Comparison of ENCODE assay signal across 11 cellular contexts in genomic region chr6:89348372-89348771, GRCh38. TPM values are rescaled to one million over a fixed set of nuclear protein-coding genes. Genes with fewer than 3 reads are reported as not detected.
DNase-seq lines count a peak whose midpoint lies in the region; ATAC-seq, FAIRE-seq and TF ChIP-seq lines count a peak whose summit lies in the region.
"Had no signal": no experiment of that assay in that cellular context is flagged by ENCODE, and none has a peak within 500 bp of the region (broad histone marks: within the 10 kb centered on the region; RNA-seq: fewer than 3 reads in every experiment).

No MANE protein-coding gene starts in this region.

- CTCF ChIA-PET in PC-9 (lab: Charles Lee): no interaction called here

- peaks cover 33% of the 10 kb centered on the region for H3K4me1 ChIP-seq in PC-9 (replicated peaks; ENCODE audit: insufficient read depth)
- peaks cover 30% of the 10 kb centered on the region for H3K4me1 ChIP-seq in hepatocyte (ENCODE audit: insufficient read depth)
- H3K4me1 ChIP-seq in smooth muscle cell (ENCODE audit: low read depth): peaks cover 33% of the 10 kb centered on the region

- H3K36me3 Mint-ChIP-seq in nephron progenitor cell (ENCODE audit: low read depth): peaks cover 21% of the 10 kb centered on the region

- no peak for TF ChIP-seq POLR2A in GM12891 (IDR thresholded peaks at IDR 0.05; ENCODE audit: low read depth, low read length)

- H3K27ac Mint-ChIP-seq in nephron progenitor cell: no peak overlapping the region

- BruUV-seq in PC-9 (replicated peaks; lab: Mats Ljungman, UMichigan): no TSS peak

- no peak for DNase-seq in GM12891 (ENCODE audit: insufficient read length, low spot score)
- peak in 1 of 2 experiments; percentile 46 for DNase-seq in PC-9
- DNase-seq in hepatocyte (ENCODE audit: low spot score): no peak
- DNase-seq in smooth muscle cell (lab: John Stamatoyannopoulos, UW; ENCODE audit: unreplicated experiment): no peak
- DNase-seq in nephron progenitor cell: no peak
- DNase-seq: dorsolateral prefrontal cortex, NCI-H146, testis had no signal

- H3F3A ChIP-seq in PC-9 (ENCODE audit: insufficient read depth, low read depth): peaks cover 3% of the 10 kb centered on the region; the same call in 1 of the 2 replicates
- no peaks in the 10 kb centered on the region for H3F3A ChIP-seq in smooth muscle cell (ENCODE audit: low read depth)

- H3K27me3 Mint-ChIP-seq in nephron progenitor cell (ENCODE audit: low read depth, poor library complexity): no peaks in the 10 kb centered on the region

- peaks cover 46% of the 10 kb centered on the region for H3K4me1 Mint-ChIP-seq in nephron progenitor cell

- no peaks in the 10 kb centered on the region for H3K9me3 Mint-ChIP-seq in nephron progenitor cell

- H3K9me3 ChIP-seq in PC-9 (ENCODE audit: insufficient read depth, low read depth) (no peaks in the 10 kb centered on the region), hepatocyte (ENCODE audit: low read depth) (no peaks in the 10 kb centered on the region), smooth muscle cell (replicated peaks; ENCODE audit: low read depth) (no peaks in the 10 kb centered on the region)
- H3K9me3 ChIP-seq: HAP-1, testis had no signal

- H3K36me3 ChIP-seq in PC-9 (ENCODE audit: low read depth): no peaks in the 10 kb centered on the region
- H3K36me3 ChIP-seq in hepatocyte (replicated peaks; ENCODE audit: insufficient read depth, low read depth): no peaks in the 10 kb centered on the region
- no peaks in the 10 kb centered on the region for H3K36me3 ChIP-seq in smooth muscle cell (ENCODE audit: low read depth)
- H3K36me3 ChIP-seq: HAP-1 had no signal

- no peak overlapping the region for H3K4me3 Mint-ChIP-seq in nephron progenitor cell

- intact Hi-C loops in PC-9 (cut with micrococcal nuclease; ENCODE audit: unreplicated experiment): no loop called here

- H3K9ac ChIP-seq in smooth muscle cell (ENCODE audit: low read depth): peak overlapping the region; percentile 22

- no peaks in the 10 kb centered on the region for H4K20me1 ChIP-seq in PC-9 (ENCODE audit: insufficient read depth)
- H4K20me1 ChIP-seq in hepatocyte (ENCODE audit: insufficient read depth, poor library complexity, severe bottlenecking): peaks cover 76% of the 10 kb centered on the region
- H4K20me1 ChIP-seq in smooth muscle cell (ENCODE audit: low read depth): peaks cover 87% of the 10 kb centered on the region

- FAIRE-seq in GM12891 (lab: Jason Lieb, UNC): peak; percentile 66

- H3K4me3 ChIP-seq in PC-9 (no peak overlapping the region), hepatocyte (no peak overlapping the region), smooth muscle cell (no peak overlapping the region)
- H3K4me3 ChIP-seq: dorsolateral prefrontal cortex, HAP-1, testis had no signal

- ATAC-seq in HG03439 (IDR thresholded peaks at IDR 0.05; ENCODE audit: unreplicated experiment): no peak
- ATAC-seq in GM19328 (IDR thresholded peaks at IDR 0.05; ENCODE audit: unreplicated experiment): no peak

- H2AFZ ChIP-seq in PC-9 (no peak overlapping the region), hepatocyte (no peak overlapping the region), smooth muscle cell (ENCODE audit: low read depth) (no peak overlapping the region)

- no peaks in the 10 kb centered on the region for H3K9me2 ChIP-seq in PC-9 (ENCODE audit: insufficient read depth)
- no peaks in the 10 kb centered on the region for H3K9me2 ChIP-seq in hepatocyte (replicated peaks; ENCODE audit: insufficient read depth)

- peak overlapping the region; percentile 34; the same call in 1 of the 2 replicates for H3K4me2 ChIP-seq in PC-9
- peak overlapping the region; percentile 31 for H3K4me2 ChIP-seq in hepatocyte
- H3K4me2 ChIP-seq in smooth muscle cell: peak overlapping the region; percentile 90

- H3K27me3 ChIP-seq in PC-9 (ENCODE audit: insufficient read depth, low read depth) (no peaks in the 10 kb centered on the region), hepatocyte (no peaks in the 10 kb centered on the region), smooth muscle cell (ENCODE audit: low read depth) (no peaks in the 10 kb centered on the region)
- H3K27me3 ChIP-seq: dorsolateral prefrontal cortex, testis had no signal

- TF ChIP-seq CTCF in PC-9 (conservative IDR thresholded peaks at IDR 0.05) (no peak), hepatocyte (IDR thresholded peaks at IDR 0.05; ENCODE audit: poor library complexity) (no peak), smooth muscle cell (IDR thresholded peaks at IDR 0.05; ENCODE audit: borderline replicate concordance, insufficient read depth, poor library complexity, severe bottlenecking) (no peak), nephron progenitor cell (IDR thresholded peaks at IDR 0.05) (no peak)

- H3K79me2 ChIP-seq in PC-9 (ENCODE audit: low read depth) (peaks cover 83% of the 10 kb centered on the region), hepatocyte (peaks cover 86% of the 10 kb centered on the region), smooth muscle cell (ENCODE audit: low read depth) (peaks cover 92% of the 10 kb centered on the region)

- POLR2A ChIA-PET in PC-9 (lab: Charles Lee; ENCODE audit: unreplicated experiment): no interaction called here

- 87% methylated on average over 1 of the region's 1 CpG for WGBS in hepatocyte (ENCODE audit: low lambda C conversion rate, missing lambda C conversion rate)
- 57% methylated on average over 1 of the region's 1 CpG for WGBS in smooth muscle cell (ENCODE audit: low lambda C conversion rate)

- H3K27ac ChIP-seq in PC-9 (0 out of 2 replicates have a peak overlapping the region, but pooled peaks have one; percentile 9), hepatocyte (peak overlapping the region; percentile 26), smooth muscle cell (ENCODE audit: low read depth) (peak overlapping the region; percentile 99)
- H3K27ac ChIP-seq: testis had no signal

TF ChIP-seq in GM12891, 5 proteins besides CTCF, POLR2A, EP300 and RAD21:
- TF ChIP-seq SPI1 (IDR thresholded peaks at IDR 0.05; ENCODE audit: low read depth, low read length) (no peak), POLR2AphosphoS5 (IDR thresholded peaks at IDR 0.05; ENCODE audit: low read depth, low read length) (no peak), TAF1 (IDR thresholded peaks at IDR 0.05; ENCODE audit: low read depth, low read length) (no peak), POU2F2 (IDR thresholded peaks at IDR 0.05; ENCODE audit: low read depth, low read length) (no peak), PAX5 (IDR thresholded peaks at IDR 0.05; ENCODE audit: insufficient read depth, low read length, severe bottlenecking) (no peak)

RNA-seq across cellular contexts. Expression of gene UBE2J1, which starts 4.2 kb away (rescaled TPM):
- 37.6 TPM for polyA plus RNA-seq in GM12891 (2012; ENCODE audit: low read depth, missing spikeins)
- total RNA-seq in PC-9 (2021): 19.8 and 29.0 TPM in 2 replicates
- 64.1 and 68.1 TPM in 2 replicates for total RNA-seq in hepatocyte
- polyA plus RNA-seq in hepatocyte: 37.3 and 44.7 TPM in 2 replicates
- 130 and 131 TPM in 2 replicates for total RNA-seq in smooth muscle cell
- 65.7 and 85.5 TPM in 2 replicates for polyA plus RNA-seq in smooth muscle cell

RNA-seq across cellular contexts. Expression of gene GABRR2, which starts 33.3 kb away (rescaled TPM):
- 0.21 TPM for polyA plus RNA-seq in GM12891 (2012; ENCODE audit: low read depth, missing spikeins)
- 0.52 TPM in 1 of 2 replicates, not detected in the other for total RNA-seq in PC-9 (2021)
- 0.32 and 0.87 TPM in 2 replicates for total RNA-seq in hepatocyte
- 0.68 and 0.94 TPM in 2 replicates for polyA plus RNA-seq in hepatocyte
- 0.49 and 3.2 TPM in 2 replicates for total RNA-seq in smooth muscle cell
- polyA plus RNA-seq in smooth muscle cell: 0.24 and 0.50 TPM in 2 replicates

Comparison
In these comparisons a context has a peak if more than half of its experiments do, and no peak if none do; other contexts are left out.
1. H3K27ac ChIP-seq: peak in every context shown above with its lines; median percentile 99 in smooth muscle cell; 26 in hepatocyte; 9 in PC-9.
2. H3K4me2 ChIP-seq: peak in every context shown above with its lines; median percentile 90 in smooth muscle cell; 34 in PC-9; 31 in hepatocyte.